10 cellular contexts compared by ENCODE assay signal in genomic region chr7:108328174-108328651, GRCh38.
A peak's percentile ranks its signal among the peaks of the same experiment; 100 is the strongest.
DNase-seq lines count a peak whose midpoint lies in the region; ATAC-seq and TF ChIP-seq lines count a peak whose summit lies in the region.
"Had no signal": no experiment of that assay in that cellular context is flagged by ENCODE, and none has a peak within 500 bp of the region (broad histone marks: within the 10 kb centered on the region; RNA-seq: fewer than 3 reads in every experiment).

No MANE protein-coding gene starts in this region.

- H3K4me3 ChIP-seq in BE2C (ENCODE audit: low read depth, low read length) = peak overlapping the region; percentile 28
- H3K4me3 ChIP-seq: BLaER1 treated with 17β-estradiol and CSF1 and Interleukin-3, amounts not matched to agents 10 nM and 100 nM; PC-9 had no signal

- no peaks in the 10 kb centered on the region for H3K27me3 ChIP-seq in BE2C
- H3K27me3 ChIP-seq: BLaER1 treated with 17β-estradiol and CSF1 and Interleukin-3, amounts not matched to agents 10 nM and 100 nM had no signal

- no peaks in the 10 kb centered on the region; the same call in 1 of the 2 replicates for H3K36me3 ChIP-seq in BE2C
- H3K36me3 ChIP-seq: BLaER1 treated with 17β-estradiol and CSF1 and Interleukin-3, amounts not matched to agents 10 nM and 100 nM had no signal

- TF ChIP-seq CTCF in BE2C (IDR thresholded peaks at IDR 0.05; ENCODE audit: low read depth, low read length) = no peak

- peak; percentile 72 for ATAC-seq in GM19438 (IDR thresholded peaks at IDR 0.05; ENCODE audit: low read depth, unreplicated experiment)
- peak; percentile 64 for ATAC-seq in HG03045 (IDR thresholded peaks at IDR 0.05; ENCODE audit: unreplicated experiment)
- ATAC-seq in SK-N-SH treated with all-trans-retinoic acid at 6 μM for 48 hours = peak; percentile 53; the same call in 1 of the 3 replicates

- DNase-seq in BE2C (no peak), DMS 273 treated with DMSO at 0.1 percent for 48 hours (lab: John Stamatoyannopoulos, UW) (no peak), cerebellar nuclear complex (lab: John Stamatoyannopoulos, UW) (no peak), H4 (ENCODE audit: low spot score) (no peak)
- no peak for DNase-seq in stimulated activated CD4-positive, alpha-beta T cell treated with anti-CD3 and anti-CD28 coated beads, Interleukin-2, amount 100 ng/mL, for 48 hours
- DNase-seq: PC-9 had no signal

- peaks cover 60% of the 10 kb centered on the region for H3K4me1 ChIP-seq in BE2C

- H3K9me3 ChIP-seq in BE2C = no peaks in the 10 kb centered on the region
- H3K9me3 ChIP-seq: BLaER1 treated with 17β-estradiol and CSF1 and Interleukin-3, amounts not matched to agents 10 nM and 100 nM had no signal

TF ChIP-seq in SK-N-SH treated with all-trans-retinoic acid at 6 μM for 48 hours, 23 proteins besides CTCF, POLR2A, EP300 and RAD21:
- TF ChIP-seq CSRNP3 (CRISPR knock-in tag; IDR thresholded peaks at IDR 0.05) (no peak), RARB (CRISPR knock-in tag; IDR thresholded peaks at IDR 0.05) (no peak), TSHZ2 (CRISPR knock-in tag; IDR thresholded peaks at IDR 0.05) (no peak)
